1 cellular context compared by ENCODE assay signal in the genomic region with DNA sequence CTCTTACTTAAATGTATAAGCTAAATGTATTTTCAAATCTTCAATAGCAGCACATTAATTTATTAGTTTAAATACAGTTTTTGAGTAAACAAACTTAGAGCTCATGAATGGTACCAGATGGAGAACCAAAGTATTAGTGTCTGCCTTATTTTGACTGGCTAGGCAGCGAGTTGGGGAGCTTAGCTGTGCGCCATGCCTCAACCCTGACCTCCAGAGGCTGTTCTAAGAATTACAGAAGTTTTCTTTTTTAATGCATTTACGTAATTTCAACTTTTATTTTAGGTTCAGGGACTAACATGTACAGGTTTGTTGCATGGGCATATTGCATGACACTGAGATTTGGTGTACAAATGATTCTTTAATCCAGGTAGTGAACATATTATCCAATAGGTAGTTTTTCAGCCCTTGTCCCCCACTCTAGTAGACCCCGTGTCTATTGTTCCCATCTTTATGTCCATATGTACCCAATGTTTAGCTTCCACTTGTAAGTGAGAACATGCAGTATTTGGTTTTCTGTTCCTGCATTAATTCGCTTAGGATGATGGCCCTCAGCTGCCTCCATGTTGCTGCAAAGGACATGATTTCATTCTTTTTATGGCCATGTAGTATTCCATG.
TF ChIP-seq lines count a peak whose summit lies in the region.

No MANE protein-coding gene starts in this region.

TF ChIP-seq in GM23338, 12 proteins besides CTCF, POLR2A, EP300 and RAD21 (continued from another document):
- TF ChIP-seq, protein P1, sequence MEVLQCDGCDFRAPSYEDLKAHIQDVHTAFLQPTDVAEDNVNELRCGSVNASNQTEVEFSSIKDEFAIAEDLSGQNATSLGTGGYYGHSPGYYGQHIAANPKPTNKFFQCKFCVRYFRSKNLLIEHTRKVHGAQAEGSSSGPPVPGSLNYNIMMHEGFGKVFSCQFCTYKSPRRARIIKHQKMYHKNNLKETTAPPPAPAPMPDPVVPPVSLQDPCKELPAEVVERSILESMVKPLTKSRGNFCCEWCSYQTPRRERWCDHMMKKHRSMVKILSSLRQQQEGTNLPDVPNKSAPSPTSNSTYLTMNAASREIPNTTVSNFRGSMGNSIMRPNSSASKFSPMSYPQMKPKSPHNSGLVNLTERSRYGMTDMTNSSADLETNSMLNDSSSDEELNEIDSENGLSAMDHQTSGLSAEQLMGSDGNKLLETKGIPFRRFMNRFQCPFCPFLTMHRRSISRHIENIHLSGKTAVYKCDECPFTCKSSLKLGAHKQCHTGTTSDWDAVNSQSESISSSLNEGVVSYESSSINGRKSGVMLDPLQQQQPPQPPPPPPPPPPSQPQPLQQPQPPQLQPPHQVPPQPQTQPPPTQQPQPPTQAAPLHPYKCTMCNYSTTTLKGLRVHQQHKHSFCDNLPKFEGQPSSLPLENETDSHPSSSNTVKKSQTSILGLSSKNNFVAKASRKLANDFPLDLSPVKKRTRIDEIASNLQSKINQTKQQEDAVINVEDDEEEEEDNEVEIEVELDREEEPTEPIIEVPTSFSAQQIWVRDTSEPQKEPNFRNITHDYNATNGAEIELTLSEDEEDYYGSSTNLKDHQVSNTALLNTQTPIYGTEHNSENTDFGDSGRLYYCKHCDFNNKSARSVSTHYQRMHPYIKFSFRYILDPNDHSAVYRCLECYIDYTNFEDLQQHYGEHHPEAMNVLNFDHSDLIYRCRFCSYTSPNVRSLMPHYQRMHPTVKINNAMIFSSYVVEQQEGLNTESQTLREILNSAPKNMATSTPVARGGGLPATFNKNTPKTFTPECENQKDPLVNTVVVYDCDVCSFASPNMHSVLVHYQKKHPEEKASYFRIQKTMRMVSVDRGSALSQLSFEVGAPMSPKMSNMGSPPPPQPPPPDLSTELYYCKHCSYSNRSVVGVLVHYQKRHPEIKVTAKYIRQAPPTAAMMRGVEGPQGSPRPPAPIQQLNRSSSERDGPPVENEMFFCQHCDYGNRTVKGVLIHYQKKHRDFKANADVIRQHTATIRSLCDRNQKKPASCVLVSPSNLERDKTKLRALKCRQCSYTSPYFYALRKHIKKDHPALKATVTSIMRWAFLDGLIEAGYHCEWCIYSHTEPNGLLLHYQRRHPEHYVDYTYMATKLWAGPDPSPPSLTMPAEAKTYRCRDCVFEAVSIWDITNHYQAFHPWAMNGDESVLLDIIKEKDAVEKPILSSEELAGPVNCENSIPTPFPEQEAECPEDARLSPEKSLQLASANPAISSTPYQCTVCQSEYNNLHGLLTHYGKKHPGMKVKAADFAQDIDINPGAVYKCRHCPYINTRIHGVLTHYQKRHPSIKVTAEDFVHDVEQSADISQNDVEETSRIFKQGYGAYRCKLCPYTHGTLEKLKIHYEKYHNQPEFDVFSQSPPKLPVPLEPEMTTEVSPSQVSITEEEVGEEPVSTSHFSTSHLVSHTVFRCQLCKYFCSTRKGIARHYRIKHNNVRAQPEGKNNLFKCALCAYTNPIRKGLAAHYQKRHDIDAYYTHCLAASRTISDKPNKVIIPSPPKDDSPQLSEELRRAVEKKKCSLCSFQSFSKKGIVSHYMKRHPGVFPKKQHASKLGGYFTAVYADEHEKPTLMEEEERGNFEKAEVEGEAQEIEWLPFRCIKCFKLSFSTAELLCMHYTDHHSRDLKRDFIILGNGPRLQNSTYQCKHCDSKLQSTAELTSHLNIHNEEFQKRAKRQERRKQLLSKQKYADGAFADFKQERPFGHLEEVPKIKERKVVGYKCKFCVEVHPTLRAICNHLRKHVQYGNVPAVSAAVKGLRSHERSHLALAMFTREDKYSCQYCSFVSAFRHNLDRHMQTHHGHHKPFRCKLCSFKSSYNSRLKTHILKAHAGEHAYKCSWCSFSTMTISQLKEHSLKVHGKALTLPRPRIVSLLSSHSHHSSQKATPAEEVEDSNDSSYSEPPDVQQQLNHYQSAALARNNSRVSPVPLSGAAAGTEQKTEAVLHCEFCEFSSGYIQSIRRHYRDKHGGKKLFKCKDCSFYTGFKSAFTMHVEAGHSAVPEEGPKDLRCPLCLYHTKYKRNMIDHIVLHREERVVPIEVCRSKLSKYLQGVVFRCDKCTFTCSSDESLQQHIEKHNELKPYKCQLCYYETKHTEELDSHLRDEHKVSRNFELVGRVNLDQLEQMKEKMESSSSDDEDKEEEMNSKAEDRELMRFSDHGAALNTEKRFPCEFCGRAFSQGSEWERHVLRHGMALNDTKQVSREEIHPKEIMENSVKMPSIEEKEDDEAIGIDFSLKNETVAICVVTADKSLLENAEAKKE (CRISPR knock-in tag; IDR thresholded peaks at IDR 0.05): no peak
- TF ChIP-seq ZNF114 (CRISPR knock-in tag; IDR thresholded peaks at IDR 0.05) (no peak), JUNB (IDR thresholded peaks at IDR 0.05; ENCODE audit: unreplicated experiment) (no peak)
TF ChIP-seq in GM23338: peak in this region for 0.
